In genomic region chr20:6074145-6074561, GRCh38 we compare ENCODE assay signal across 8 cellular contexts. TPM values are rescaled to one million over a fixed set of nuclear protein-coding genes. Genes with fewer than 3 reads are reported as not detected.
A peak's percentile ranks its signal among the peaks of the same experiment; 100 is the strongest.
DNase-seq lines count a peak whose midpoint lies in the region; ATAC-seq and TF ChIP-seq lines count a peak whose summit lies in the region.

No MANE protein-coding gene starts in this region.

- DNase-seq in AG10803 (ENCODE audit: low read depth) = peak; percentile 31
- peak; percentile 30 for DNase-seq in MM.1S
- DNase-seq in astrocyte of the spinal cord (ENCODE audit: low read depth, low spot score) = no peak
- no peak for DNase-seq in mesothelial cell of epicardium (ENCODE audit: low spot score in 2 of 2, unreplicated experiment in 2 of 2)
- no peak for DNase-seq in tibial nerve (ENCODE audit: low spot score in 2 of 2)
- DNase-seq in H4 (ENCODE audit: low spot score) = no peak

- peaks cover 24% of the 10 kb centered on the region for H3K4me1 Mint-ChIP-seq in mesothelial cell of epicardium

- in situ Hi-C loops in astrocyte of the spinal cord (cut with HindIII; ENCODE audit: low sequenced_read_pairs) = no loop called here

- H3K27ac ChIP-seq in MM.1S (ENCODE audit: low read length) (no peak overlapping the region), tibial nerve (no peak overlapping the region)

- H3K9ac ChIP-seq in MM.1S (ENCODE audit: low read length) = no peak overlapping the region

- no peaks in the 10 kb centered on the region for H3K79me2 ChIP-seq in MM.1S (ENCODE audit: low read length)

- no peak overlapping the region for H3K4me3 Mint-ChIP-seq in mesothelial cell of epicardium

- H3K36me3 Mint-ChIP-seq in mesothelial cell of epicardium = peaks cover 13% of the 10 kb centered on the region

- no peaks in the 10 kb centered on the region for H3K4me1 ChIP-seq in MM.1S (ENCODE audit: low read length)
- H3K4me1 ChIP-seq in tibial nerve = no peaks in the 10 kb centered on the region

- H3K9me2 ChIP-seq in MM.1S (replicated peaks; ENCODE audit: insufficient read depth, low read length) = no peaks in the 10 kb centered on the region

- H3K4me3 ChIP-seq in AG10803 (ENCODE audit: low read length) (no peak overlapping the region), MM.1S (ENCODE audit: low read length) (no peak overlapping the region), astrocyte of the spinal cord (ENCODE audit: low read depth, low read length) (no peak overlapping the region), tibial nerve (no peak overlapping the region)

- no peaks in the 10 kb centered on the region for H3K9me3 ChIP-seq in MM.1S (replicated peaks; ENCODE audit: insufficient read depth, low read length)
- no peaks in the 10 kb centered on the region for H3K9me3 ChIP-seq in tibial nerve

- ATAC-seq in GM18498 (IDR thresholded peaks at IDR 0.05; ENCODE audit: unreplicated experiment) (peak; percentile 85), esophagus mucosa (no peak)

- no peak for TF ChIP-seq POLR2A in tibial nerve (IDR thresholded peaks at IDR 0.05)

- H3K27me3 Mint-ChIP-seq in mesothelial cell of epicardium (ENCODE audit: low read depth) = no peaks in the 10 kb centered on the region

- TF ChIP-seq EP300 in tibial nerve (IDR thresholded peaks at IDR 0.05) = no peak

- H3F3A ChIP-seq in MM.1S (ENCODE audit: insufficient read depth, low read length) = no peaks in the 10 kb centered on the region

- no peak overlapping the region for H3K4me2 ChIP-seq in MM.1S (ENCODE audit: low read depth, low read length)

- H2AFZ ChIP-seq in MM.1S (ENCODE audit: low read length) = no peak overlapping the region

- H3K27me3 ChIP-seq in MM.1S (replicated peaks; ENCODE audit: insufficient read depth, low read length) = no peaks in the 10 kb centered on the region
- H3K27me3 ChIP-seq in tibial nerve = no peaks in the 10 kb centered on the region

- H3K9me3 Mint-ChIP-seq in mesothelial cell of epicardium = no peaks in the 10 kb centered on the region

- H3K27ac Mint-ChIP-seq in mesothelial cell of epicardium = peak overlapping the region; percentile 89

- no peaks in the 10 kb centered on the region for H4K20me1 ChIP-seq in MM.1S (ENCODE audit: insufficient read depth, low read length)

- WGBS in tibial nerve, 2 donors = 41 to 47% methylated on average over 2 of the region's 2 CpGs

- H3K36me3 ChIP-seq in MM.1S (replicated peaks; ENCODE audit: insufficient read depth, low read length) (0 out of 2 replicates have a peak, but pooled peaks cover 4% of the 10 kb centered on the region), tibial nerve (no peaks in the 10 kb centered on the region)

- TF ChIP-seq CTCF in AG10803 (conservative IDR thresholded peaks at IDR 0.05; ENCODE audit: low read length) (peak; percentile 69), MM.1S (IDR thresholded peaks at IDR 0.05; ENCODE audit: low read length) (peak; percentile 40), astrocyte of the spinal cord (IDR thresholded peaks at IDR 0.05; ENCODE audit: low read depth, low read length) (peak; percentile 47), mesothelial cell of epicardium (IDR thresholded peaks at IDR 0.05; ENCODE audit: unreplicated experiment) (no peak), tibial nerve (IDR thresholded peaks at IDR 0.05) (peak in 2 of 5 experiments; percentile 8 to 17)

RNA-seq across cellular contexts. Expression of gene LRRN4, which starts 20.3 kb away (rescaled TPM):
- 75.4 to 89.5 TPM (median 78.8 TPM) in 3 replicates for total RNA-seq in mesothelial cell of epicardium
- not detected for total RNA-seq in esophagus mucosa
- total RNA-seq in tibial nerve = not detected
- total RNA-seq in H4 (2014; rRNA removed; shearing (Covaris generic)) = not detected in 2 replicates

RNA-seq across cellular contexts. Expression of gene FERMT1, which starts 48.7 kb away (rescaled TPM):
- 21.9 to 24.7 TPM (median 22.4 TPM) in 3 replicates for total RNA-seq in mesothelial cell of epicardium
- total RNA-seq in esophagus mucosa = 34.0 TPM
- total RNA-seq in tibial nerve = 1 to 10 TPM in 2 of 4 donors, under 1 TPM in 2; 0.78 to 3.5 (median 1.2) TPM
- 0.56 and 1.6 TPM in 2 replicates for total RNA-seq in H4 (2014; rRNA removed; shearing (Covaris generic))

Comparison
In these comparisons a context has a peak if more than half of its experiments do, and no peak if none do; other contexts are left out.
1. DNase-seq: peak in AG10803 (single experiment) and MM.1S (single experiment); none in astrocyte of the spinal cord (single experiment), mesothelial cell of epicardium (0 of 2), tibial nerve (0 of 2) and H4 (single experiment).
2. RNA of gene LRRN4, which starts 20.3 kb away (total RNA-seq): 75.4 to 89.5 TPM in mesothelial cell of epicardium; not detected in esophagus mucosa (single experiment), not detected in tibial nerve and not detected in H4; every median in the first group is over 10 times any median in the second.